32 cellular contexts compared by ENCODE assay signal in the genomic region with DNA sequence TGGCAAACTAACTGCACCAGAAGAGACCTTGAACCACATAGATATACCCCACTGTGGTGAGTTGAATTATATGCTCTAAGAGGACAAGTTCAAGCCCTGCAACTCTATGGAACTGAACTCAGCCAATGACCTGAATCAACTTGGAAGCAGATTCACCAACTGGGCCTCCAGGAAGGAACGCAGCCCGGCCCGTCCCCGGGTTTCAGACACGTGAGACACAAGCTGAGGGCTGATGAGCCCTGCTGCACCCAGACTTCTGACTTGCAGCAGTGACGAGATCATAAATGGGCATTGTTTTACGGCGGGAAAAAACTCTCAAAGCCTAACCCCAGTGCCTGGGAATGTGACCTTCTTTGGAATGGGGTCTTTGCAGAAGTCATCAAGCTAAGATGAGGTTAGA. TPM values are rescaled to one million over a fixed set of nuclear protein-coding genes. Genes with fewer than 3 reads are reported as not detected.
"Had no signal": no experiment of that assay in that cellular context is flagged by ENCODE, and none has a peak within 500 bp of the region (broad histone marks: within the 10 kb centered on the region; RNA-seq: fewer than 3 reads in every experiment).

No MANE protein-coding gene starts in this region.

- H3K9me3 ChIP-seq: adrenal gland had no signal

- H3K27me3 ChIP-seq: body of pancreas had no signal

- H3K36me3 ChIP-seq: adrenal gland, brain microvascular endothelial cell, breast epithelium had no signal

- H3K4me3 ChIP-seq: adrenal gland, body of pancreas, breast epithelium had no signal

- H3K4me1 ChIP-seq: body of pancreas had no signal

- DNase-seq: activated B cell treated with CpG ODN at 0.5 μM for 24 hours; activated CD4-positive, alpha-beta memory T cell treated with anti-CD3 and anti-CD28 coated beads for 36 hours; activated CD4-positive, alpha-beta T cell treated with anti-CD3 and anti-CD28 coated beads for 4 hours; activated CD4-positive, alpha-beta T cell treated with anti-CD3 and anti-CD28 coated beads, Interleukin-2, amount 10 ng/mL, durations not matched to agents 24 days and 14 days; activated CD4-positive, alpha-beta T cell treated with anti-CD3 and anti-CD28 coated beads, Interleukin-2, amount 50 U/mL, for 1 hour; activated CD4-positive, alpha-beta T cell treated with anti-CD3 and anti-CD28 coated beads, Interleukin-2, amount 50 U/mL, for 4 hours; activated CD4-positive, CD25-positive, alpha-beta regulatory T cell treated with anti-CD3 and anti-CD28 coated beads, Interleukin-2, amount 50 U/mL, for 72 hours; activated CD8-positive, alpha-beta memory T cell treated with anti-CD3 and anti-CD28 coated beads, Interleukin-2, amount 50 U/mL, for 4 hours; activated CD8-positive, alpha-beta T cell treated with anti-CD3 and anti-CD28 coated beads for 36 hours; activated gamma-delta T cell treated with Interleukin-2 at 50 U/mL for 16 hours; activated naive CD4-positive, alpha-beta T cell; activated naive CD4-positive, alpha-beta T cell treated with anti-CD3 and anti-CD28 coated beads for 36 hours; activated naive CD4-positive, alpha-beta T cell treated with anti-CD3 and anti-CD28 coated beads, Interleukin-2, amount 50 U/mL, for 16 hours; activated naive CD8-positive, alpha-beta T cell treated with anti-CD3 and anti-CD28 coated beads for 36 hours; activated T-cell treated with anti-CD3 and anti-CD28 coated beads for 4 hours; activated T-cell treated with anti-CD3 and anti-CD28 coated beads, Interleukin-2, amount 50 U/mL, for 1 hour; activated T-cell treated with anti-CD3 and anti-CD28 coated beads, Interleukin-2, amount 50 U/mL, for 4 hours; activated T-cell treated with anti-CD3 and anti-CD28 coated beads, Interleukin-2, amount 50 U/mL, for 72 hours; adrenal gland; amniotic stem cell; aorta; body of pancreas; brain microvascular endothelial cell; central memory CD4-positive, alpha-beta T cell; T-helper 1 cell; T-helper 2 cell; T-helper 9 cell had no signal

- FAIRE-seq: astrocyte, TTC549 had no signal

- H3K27ac ChIP-seq: adrenal gland, body of pancreas, brain microvascular endothelial cell, breast epithelium, VCaP had no signal

RNA-seq across cellular contexts. Expression of a gene that starts 28.5 kb away (rescaled TPM):
- total RNA-seq: activated B cell treated with CpG ODN at 0.5 μM for 24 hours, aorta, cerebellum had no signal
